In the genomic region with DNA sequence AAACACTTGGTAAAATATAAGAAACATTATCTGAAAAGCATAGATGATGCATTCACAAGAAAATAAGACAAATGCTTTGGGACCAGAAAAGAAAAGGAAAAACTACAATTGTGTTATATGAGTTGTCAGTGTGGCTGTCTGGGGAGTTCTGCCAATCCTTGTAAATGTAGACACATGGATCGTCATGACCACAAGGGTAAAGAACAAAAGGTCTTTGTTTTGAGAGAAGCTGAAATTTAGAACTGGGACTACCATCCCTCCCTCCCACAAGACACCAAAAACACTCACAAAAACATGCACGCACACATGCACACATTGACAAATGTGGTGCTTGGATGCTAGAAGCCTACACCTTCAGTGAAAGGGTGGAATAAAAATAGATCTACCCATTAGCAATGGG, we compare ENCODE assay signal across 16 cellular contexts.
A peak's percentile ranks its signal among the peaks of the same experiment; 100 is the strongest.
DNase-seq lines count a peak whose midpoint lies in the region; ATAC-seq lines count a peak whose summit lies in the region.
"Had no signal": no experiment of that assay in that cellular context is flagged by ENCODE, and none has a peak within 500 bp of the region (broad histone marks: within the 10 kb centered on the region; RNA-seq: fewer than 3 reads in every experiment).

No MANE protein-coding gene starts in this region.

- H3K4me1 Mint-ChIP-seq in activated T-cell treated with anti-CD3 and anti-CD28 coated beads, Interleukin-2, amount 50 U/mL, for 24 hours (ENCODE audit: low read depth), result no peaks in the 10 kb centered on the region

- no peak overlapping the region for H3K27ac Mint-ChIP-seq in activated T-cell treated with anti-CD3 and anti-CD28 coated beads, Interleukin-2, amount 50 U/mL, for 24 hours
- H3K27ac Mint-ChIP-seq: CD8-positive, alpha-beta T cell had no signal

- no peaks in the 10 kb centered on the region for H3K36me3 Mint-ChIP-seq in activated T-cell treated with anti-CD3 and anti-CD28 coated beads, Interleukin-2, amount 50 U/mL, for 24 hours (ENCODE audit: low read depth)
- H3K36me3 Mint-ChIP-seq: CD8-positive, alpha-beta T cell had no signal

- H3K4me3 Mint-ChIP-seq in activated T-cell treated with anti-CD3 and anti-CD28 coated beads, Interleukin-2, amount 50 U/mL, for 24 hours, result no peak overlapping the region
- H3K4me3 Mint-ChIP-seq: CD8-positive, alpha-beta T cell had no signal

- DNase-seq in HT1080 (ENCODE audit: low read depth), result peak; percentile 46
- peak; percentile 14 for DNase-seq in SK-MEL-5 (ENCODE audit: low read depth, low spot score)
- DNase-seq in foreskin melanocyte, result peak; percentile 45
- peak; percentile 68 for DNase-seq in putamen (ENCODE audit: low spot score)
- no peak for DNase-seq in activated T-cell treated with anti-CD3 and anti-CD28 coated beads, Interleukin-2, amount 50 U/mL, for 24 hours
- DNase-seq in DMS53 treated with DMSO at 0.1 percent for 48 hours (lab: John Stamatoyannopoulos, UW; ENCODE audit: unreplicated experiment), result no peak
- no peak for DNase-seq in NCI-H82 treated with DMSO at 0.1 percent for 48 hours (lab: John Stamatoyannopoulos, UW; ENCODE audit: unreplicated experiment)
- DNase-seq: Calu3; CD8-positive, alpha-beta T cell; H7; Kasumi-1; NCI-H187; NCI-H345; NCI-H524 treated with DMSO at 0.1 percent for 48 hours had no signal

- ATAC-seq in GM18502 (IDR thresholded peaks at IDR 0.05; ENCODE audit: poor library complexity, unreplicated experiment), result no peak
- ATAC-seq: A549; CD8-positive, alpha-beta T cell had no signal

- no peaks in the 10 kb centered on the region for H3K9me3 Mint-ChIP-seq in activated T-cell treated with anti-CD3 and anti-CD28 coated beads, Interleukin-2, amount 50 U/mL, for 24 hours
- H3K9me3 Mint-ChIP-seq: CD8-positive, alpha-beta T cell had no signal

- H3K27me3 Mint-ChIP-seq in activated T-cell treated with anti-CD3 and anti-CD28 coated beads, Interleukin-2, amount 50 U/mL, for 24 hours, result no peaks in the 10 kb centered on the region

- in situ Hi-C loops in SK-MEL-5 (cut with HindIII; ENCODE audit: low pct_unique_long_range_greater_than_20kb, low sequenced_read_pairs), result no loop called here

Comparison
In these comparisons a context has a peak if more than half of its experiments do, and no peak if none do; other contexts are left out.
1. DNase-seq: peak in HT1080 (single experiment), SK-MEL-5 (single experiment), foreskin melanocyte (single experiment) and putamen (single experiment); none in activated T-cell treated with anti-CD3 and anti-CD28 coated beads, Interleukin-2, amount 50 U/mL, for 24 hours (single experiment), DMS53 treated with DMSO at 0.1 percent for 48 hours (single experiment) and NCI-H82 treated with DMSO at 0.1 percent for 48 hours (single experiment).